ENCODE assay signal across 8 cellular contexts in genomic region chr13:97975280-97975850, GRCh38. TPM values are rescaled to one million over a fixed set of nuclear protein-coding genes. Genes with fewer than 3 reads are reported as not detected.
DNase-seq lines count a peak whose midpoint lies in the region; ATAC-seq and TF ChIP-seq lines count a peak whose summit lies in the region.

No MANE protein-coding gene starts in this region.

- peak overlapping the region; percentile 86 for H3K4me3 ChIP-seq in adipocyte (ENCODE audit: low read length)
- H3K4me3 ChIP-seq in left lung = peak overlapping the region; percentile 63 to 83
- H3K4me3 ChIP-seq in thoracic aorta = peak overlapping the region; percentile 91

- TF ChIP-seq CTCF in left lung (IDR thresholded peaks at IDR 0.05) (no peak), thoracic aorta (IDR thresholded peaks at IDR 0.05) (no peak)

- intact Hi-C loops in left lung (cut with DNase I) = no loop called here

- H3K9ac ChIP-seq in adipocyte (ENCODE audit: low read length) = peak overlapping the region; percentile 84

- in situ Hi-C loops in G401 (cut with HindIII; ENCODE audit: low sequenced_read_pairs) = no loop called here

- peak; percentile 2 for ATAC-seq in HG02973 (IDR thresholded peaks at IDR 0.05; ENCODE audit: unreplicated experiment)
- ATAC-seq in left lung = no peak
- ATAC-seq in thoracic aorta (ENCODE audit: insufficient number of reproducible peaks, low FRiP score, low read depth) = no peak
- no peak for ATAC-seq in GM18868 (IDR thresholded peaks at IDR 0.05; ENCODE audit: unreplicated experiment)

- H3K27ac ChIP-seq in left lung = peak overlapping the region; percentile 77 to 86
- peak overlapping the region; percentile 95 to 96 for H3K27ac ChIP-seq in thoracic aorta

- H3K27me3 ChIP-seq in adipocyte (replicated peaks; ENCODE audit: control insufficient read depth, insufficient read depth, low read length) = no peaks in the 10 kb centered on the region
- no peaks in the 10 kb centered on the region for H3K27me3 ChIP-seq in left lung
- H3K27me3 ChIP-seq in thoracic aorta (replicated peaks; ENCODE audit: insufficient read depth) = no peaks in the 10 kb centered on the region

- H3K4me1 ChIP-seq in adipocyte (ENCODE audit: control insufficient read depth, insufficient read depth, low read length) (peaks cover 31% of the 10 kb centered on the region), left lung (peaks cover 7 to 29% of the 10 kb centered on the region in 2 donors), thoracic aorta (ENCODE audit: control insufficient read depth in 1 of 2, low read depth in 2 of 2) (peaks cover 15 to 19% of the 10 kb centered on the region in 2 donors)

- DNase-seq in G401 (ENCODE audit: low spot score) = peak; percentile 62
- no peak for DNase-seq in adipocyte (ENCODE audit: low read depth)
- DNase-seq in left lung = no peak
- no peak for DNase-seq in thoracic aorta (ENCODE audit: low spot score)
- DNase-seq in DMS53 treated with DMSO at 0.1 percent for 48 hours (lab: John Stamatoyannopoulos, UW; ENCODE audit: unreplicated experiment) = no peak
- no peak for DNase-seq in COLO829 (ENCODE audit: low spot score)

- H3K9me3 ChIP-seq in adipocyte (ENCODE audit: control insufficient read depth, low read length) (no peaks in the 10 kb centered on the region), left lung (no peaks in the 10 kb centered on the region), thoracic aorta (no peaks in the 10 kb centered on the region)

- H3K36me3 ChIP-seq in adipocyte (ENCODE audit: control insufficient read depth, insufficient read depth, low read length, severe bottlenecking) = peaks cover 4% of the 10 kb centered on the region
- H3K36me3 ChIP-seq in left lung = no peaks in the 10 kb centered on the region
- no peaks in the 10 kb centered on the region for H3K36me3 ChIP-seq in thoracic aorta

RNA-seq across cellular contexts. Expression of gene IPO5, which starts 21.9 kb away (rescaled TPM):
- 181 and 229 TPM in 2 replicates for total RNA-seq in G401 (2014; rRNA removed; shearing (Covaris generic))
- total RNA-seq in left lung (100 to 1,000 TPM in 1 of 2 donors, 10 to 100 TPM in 1; 74.5 to 105 TPM), thoracic aorta (100 to 1,000 TPM; 110 to 131 TPM)
